In genomic region chrY:18966001-18966400, GRCh38 we compare ENCODE assay signal across 6 cellular contexts.
"Had no signal": no experiment of that assay in that cellular context is flagged by ENCODE, and none has a peak within 500 bp of the region (broad histone marks: within the 10 kb centered on the region; RNA-seq: fewer than 3 reads in every experiment).

No MANE protein-coding gene starts in this region.

- H3K4me3 ChIP-seq: GM23338 had no signal

- ATAC-seq: GM23338, HepG2 had no signal

- H3K27ac ChIP-seq: HL-60 had no signal

- DNase-seq: H9, HCEC 1CT, KBM-7 had no signal
